Comparison of ENCODE assay signal across 26 cellular contexts in genomic region chr1:12126781-12127180, GRCh38. TPM values are rescaled to one million over a fixed set of nuclear protein-coding genes. Genes with fewer than 3 reads are reported as not detected.
A peak's percentile ranks its signal among the peaks of the same experiment; 100 is the strongest.
DNase-seq lines count a peak whose midpoint lies in the region; ATAC-seq, FAIRE-seq and TF ChIP-seq lines count a peak whose summit lies in the region.
"Had no signal": no experiment of that assay in that cellular context is flagged by ENCODE, and none has a peak within 500 bp of the region (broad histone marks: within the 10 kb centered on the region; RNA-seq: fewer than 3 reads in every experiment).

No MANE protein-coding gene starts in this region.

- FAIRE-seq in GM12891 (lab: Jason Lieb, UNC), result peak; percentile 45

- no peak for TF ChIP-seq POLR2A in GM12891 (IDR thresholded peaks at IDR 0.05; ENCODE audit: low read depth, low read length)

- no peaks in the 10 kb centered on the region for H3K9me3 ChIP-seq in skeletal muscle tissue (ENCODE audit: control insufficient read depth in 3 of 3, low read length in 3 of 3)
- H3K9me3 ChIP-seq: tibial nerve had no signal

- no peak overlapping the region for H3K4me3 ChIP-seq in skeletal muscle tissue (ENCODE audit: low read length in 3 of 3)
- H3K4me3 ChIP-seq: SK-N-MC, tibial nerve had no signal

- H3K36me3 Mint-ChIP-seq in activated T-cell treated with anti-CD3 and anti-CD28 coated beads, Interleukin-2, amount 50 U/mL, for 24 hours (ENCODE audit: low read depth), result peaks cover 30% of the 10 kb centered on the region
- H3K36me3 Mint-ChIP-seq in activated naive CD8-positive, alpha-beta T cell treated with anti-CD3 and anti-CD28 coated beads, Interleukin-2, amount 50 U/mL, for 24 hours (ENCODE audit: low read depth), result no peaks in the 10 kb centered on the region

- no peak for DNase-seq in activated T-cell treated with anti-CD3 and anti-CD28 coated beads, Interleukin-2, amount 50 U/mL, for 24 hours
- DNase-seq in activated T-cell treated with anti-CD3 and anti-CD28 coated beads for 4 hours (no peak), GM12891 (ENCODE audit: insufficient read length, low spot score) (no peak), NCI-H2081 treated with DMSO at 0.1 percent for 48 hours (lab: John Stamatoyannopoulos, UW) (no peak), DMS 273 (lab: John Stamatoyannopoulos, UW; ENCODE audit: unreplicated experiment) (no peak)
- no peak for DNase-seq in activated naive CD8-positive, alpha-beta T cell treated with anti-CD3 and anti-CD28 coated beads, Interleukin-2, amount 50 U/mL, for 24 hours
- DNase-seq: activated gamma-delta T cell treated with Interleukin-2 at 50 U/mL for 16 hours, C1 segment of cervical spinal cord, EL, foreskin keratinocyte, KG1, midbrain, NCI-H2171, NCI-H526, RPMI8226, WERI-Rb-1 had no signal

- H3K9ac ChIP-seq in skeletal muscle tissue (ENCODE audit: low read depth in 1 of 3, low read length in 3 of 3), result peak overlapping the region in 1 of 3 donors; percentile 40

- H3K27ac Mint-ChIP-seq in activated T-cell treated with anti-CD3 and anti-CD28 coated beads, Interleukin-2, amount 50 U/mL, for 24 hours, result peak overlapping the region; percentile 93
- peak overlapping the region; percentile 93 for H3K27ac Mint-ChIP-seq in activated naive CD8-positive, alpha-beta T cell treated with anti-CD3 and anti-CD28 coated beads, Interleukin-2, amount 50 U/mL, for 24 hours
- H3K27ac Mint-ChIP-seq: nephron had no signal

- H3K27me3 Mint-ChIP-seq in activated T-cell treated with anti-CD3 and anti-CD28 coated beads, Interleukin-2, amount 50 U/mL, for 24 hours, result no peaks in the 10 kb centered on the region
- H3K27me3 Mint-ChIP-seq in activated naive CD8-positive, alpha-beta T cell treated with anti-CD3 and anti-CD28 coated beads, Interleukin-2, amount 50 U/mL, for 24 hours, result peaks cover 2% of the 10 kb centered on the region

- peak overlapping the region; percentile 37 for H3K27ac ChIP-seq in skeletal muscle tissue (ENCODE audit: low read depth, low read length)
- H3K27ac ChIP-seq: epithelial cell of prostate, foreskin keratinocyte, SK-N-MC, WERI-Rb-1 had no signal

- no peaks in the 10 kb centered on the region for H3K9me3 Mint-ChIP-seq in activated T-cell treated with anti-CD3 and anti-CD28 coated beads, Interleukin-2, amount 50 U/mL, for 24 hours
- no peaks in the 10 kb centered on the region for H3K9me3 Mint-ChIP-seq in activated naive CD8-positive, alpha-beta T cell treated with anti-CD3 and anti-CD28 coated beads, Interleukin-2, amount 50 U/mL, for 24 hours
- H3K9me3 Mint-ChIP-seq: nephron; T-helper 2 cell treated with Interferon-gamma antibody and Interleukin-4, amounts not matched to agents 5 μg/mL and 100 μg/mL, for 36 hours had no signal

- no peaks in the 10 kb centered on the region for H3K36me3 ChIP-seq in skeletal muscle tissue (ENCODE audit: control insufficient read depth in 3 of 3, insufficient read depth in 3 of 3, low read length in 3 of 3)
- H3K36me3 ChIP-seq: tibial nerve, WERI-Rb-1 had no signal

- ATAC-seq in activated naive CD8-positive, alpha-beta T cell treated with anti-CD3 and anti-CD28 coated beads, Interleukin-2, amount 50 U/mL, for 24 hours, result no peak
- ATAC-seq in HG02973 (IDR thresholded peaks at IDR 0.05; ENCODE audit: unreplicated experiment), result no peak
- ATAC-seq: foreskin keratinocyte, left lobe of liver had no signal

- peaks cover 54% of the 10 kb centered on the region for H3K4me1 Mint-ChIP-seq in activated T-cell treated with anti-CD3 and anti-CD28 coated beads, Interleukin-2, amount 50 U/mL, for 24 hours (ENCODE audit: low read depth)
- peaks cover 53% of the 10 kb centered on the region for H3K4me1 Mint-ChIP-seq in activated naive CD8-positive, alpha-beta T cell treated with anti-CD3 and anti-CD28 coated beads, Interleukin-2, amount 50 U/mL, for 24 hours

- H3K4me3 Mint-ChIP-seq in activated T-cell treated with anti-CD3 and anti-CD28 coated beads, Interleukin-2, amount 50 U/mL, for 24 hours, result no peak overlapping the region
- no peak overlapping the region for H3K4me3 Mint-ChIP-seq in activated naive CD8-positive, alpha-beta T cell treated with anti-CD3 and anti-CD28 coated beads, Interleukin-2, amount 50 U/mL, for 24 hours
- H3K4me3 Mint-ChIP-seq: nephron; T-helper 2 cell treated with Interferon-gamma antibody and Interleukin-4, amounts not matched to agents 5 μg/mL and 100 μg/mL, for 36 hours had no signal

- peaks cover 8 to 33% (median 15%) of the 10 kb centered on the region in 3 donors for H3K4me1 ChIP-seq in skeletal muscle tissue (ENCODE audit: control insufficient read depth in 3 of 3, insufficient read depth in 3 of 3, low read length in 3 of 3)

- H3K27me3 ChIP-seq in skeletal muscle tissue (ENCODE audit: control insufficient read depth in 3 of 3, insufficient read depth in 3 of 3, low read length in 3 of 3), result no peaks in the 10 kb centered on the region
- H3K27me3 ChIP-seq: tibial nerve had no signal

TF ChIP-seq in GM12891, 5 proteins besides CTCF, POLR2A, EP300 and RAD21:
- TF ChIP-seq SPI1 (IDR thresholded peaks at IDR 0.05; ENCODE audit: low read depth, low read length) (no peak), TAF1 (IDR thresholded peaks at IDR 0.05; ENCODE audit: low read depth, low read length) (no peak)

RNA-seq across cellular contexts. Expression of gene TNFRSF1B, which starts 40.0 kb away (rescaled TPM):
- 27.3 TPM for polyA plus RNA-seq in GM12891 (2012; ENCODE audit: low read depth, missing spikeins)
- 9.9 TPM for total RNA-seq in skeletal muscle tissue
- total RNA-seq: A673, HT-29 had no signal
